In genomic region chr1:40373323-40374283, GRCh38 we compare ENCODE assay signal across 1 cellular context.
TF ChIP-seq lines count a peak whose summit lies in the region.

Gene SMAP2, plus strand, starts transcription at chr1:40373727. Its CDS starts 394 bp downstream, at chr1:40374121.

TF ChIP-seq in GM12878, 131 proteins besides CTCF, POLR2A, EP300 and RAD21 (continued from another document and continues in another):
- peak; percentile 40; the same call in 1 of the 2 replicates for TF ChIP-seq PKNOX1 (IDR thresholded peaks at IDR 0.05)
- TF ChIP-seq NR2C2 (IDR thresholded peaks at IDR 0.05; ENCODE audit: borderline replicate concordance, control insufficient read depth, insufficient read length, low read depth), result no peak
- 0 out of 3 replicates have a peak, but pooled peaks of 1 of the 2 experiments have one; percentile 13 for TF ChIP-seq EGR1 (IDR thresholded peaks at IDR 0.05; ENCODE audit: borderline replicate concordance in 1 of 2, low read depth in 2 of 2, low read length in 2 of 2)
- no peak for TF ChIP-seq SMAD5 (IDR thresholded peaks at IDR 0.05; ENCODE audit: low read depth)
- 0 out of 2 replicates have a peak, but pooled peaks have one; percentile 31 for TF ChIP-seq TCF12 (IDR thresholded peaks at IDR 0.05; ENCODE audit: low read depth, low read length)
- no peak for TF ChIP-seq CBX3 (IDR thresholded peaks at IDR 0.05; ENCODE audit: borderline replicate concordance, low read depth)
- no peak for TF ChIP-seq ZNF217 (IDR thresholded peaks at IDR 0.05)
- no peak for TF ChIP-seq USF1 (IDR thresholded peaks at IDR 0.05; ENCODE audit: borderline replicate concordance, extremely low read length, insufficient read depth, low read depth, low read length)
- TF ChIP-seq CUX1 (IDR thresholded peaks at IDR 0.05; ENCODE audit: insufficient replicate concordance, low read depth, low read length), result no peak
- 0 out of 2 replicates have a peak, but pooled peaks have one; percentile 54 for TF ChIP-seq TCF3 (IDR thresholded peaks at IDR 0.05; ENCODE audit: borderline replicate concordance, insufficient read depth, low read depth, low read length)
- no peak for TF ChIP-seq HCFC1 (IDR thresholded peaks at IDR 0.05; ENCODE audit: low read length)
- TF ChIP-seq PBX3 (IDR thresholded peaks at IDR 0.05; ENCODE audit: insufficient replicate concordance, low read depth, low read length), result peak; percentile 15
- TF ChIP-seq BCL3 (IDR thresholded peaks at IDR 0.05; ENCODE audit: borderline replicate concordance, insufficient read depth, low read depth, low read length, poor library complexity, severe bottlenecking), result no peak
- TF ChIP-seq RFX5 (IDR thresholded peaks at IDR 0.05; ENCODE audit: low read depth, low read length), result no peak
- no peak for TF ChIP-seq STAT1 (conservative IDR thresholded peaks at IDR 0.05)
- no peak for TF ChIP-seq KDM1A (IDR thresholded peaks at IDR 0.05; ENCODE audit: borderline replicate concordance)
- TF ChIP-seq HDAC6 (IDR thresholded peaks at IDR 0.05; ENCODE audit: unreplicated experiment), result no peak
- TF ChIP-seq SIX5 (IDR thresholded peaks at IDR 0.05; ENCODE audit: low read depth, low read length, severe bottlenecking), result no peak
- TF ChIP-seq NRF1 (conservative IDR thresholded peaks at IDR 0.05; ENCODE audit: low read depth, low read length), result peak; percentile 80
- TF ChIP-seq YBX1 (IDR thresholded peaks at IDR 0.05), result no peak
- no peak for TF ChIP-seq SUPT20H (IDR thresholded peaks at IDR 0.05; ENCODE audit: borderline replicate concordance, control insufficient read depth, low read depth, low read length)
- no peak for TF ChIP-seq RELB (IDR thresholded peaks at IDR 0.05; ENCODE audit: low read depth)
- peak; percentile 59; the same call in 1 of the 2 replicates for TF ChIP-seq SIN3A (IDR thresholded peaks at IDR 0.05; ENCODE audit: low read depth, low read length)
- TF ChIP-seq MTA2 (IDR thresholded peaks at IDR 0.05; ENCODE audit: low read depth), result no peak
- no peak for TF ChIP-seq RB1 (IDR thresholded peaks at IDR 0.05; ENCODE audit: borderline replicate concordance)
- no peak for TF ChIP-seq BMI1 (IDR thresholded peaks at IDR 0.05; ENCODE audit: borderline replicate concordance)
- peak; percentile 56 for TF ChIP-seq POLR2AphosphoS5 (IDR thresholded peaks at IDR 0.05; ENCODE audit: low read length)
- no peak for TF ChIP-seq PML (IDR thresholded peaks at IDR 0.05; ENCODE audit: low read length)
- TF ChIP-seq ZBTB40 (IDR thresholded peaks at IDR 0.05; ENCODE audit: borderline replicate concordance), result no peak
- peak; percentile 23; the same call in 1 of the 2 replicates for TF ChIP-seq IKZF1 (conservative IDR thresholded peaks at IDR 0.05)
- TF ChIP-seq SUZ12 (IDR thresholded peaks at IDR 0.05; ENCODE audit: unreplicated experiment), result no peak
- TF ChIP-seq MAX (IDR thresholded peaks at IDR 0.05; ENCODE audit: low read depth, low read length), result peak; percentile 34; the same call in 1 of the 2 replicates
- peak; percentile 79; the same call in 1 of the 2 replicates for TF ChIP-seq GATAD2B (conservative IDR thresholded peaks at IDR 0.05; ENCODE audit: low read depth)
- no peak for TF ChIP-seq SKIL (IDR thresholded peaks at IDR 0.05; ENCODE audit: low read depth, poor library complexity, severe bottlenecking)
- TF ChIP-seq POLR2AphosphoS2 (IDR thresholded peaks at IDR 0.05; ENCODE audit: low read depth, low read length), result peak; percentile 48; the same call in 1 of the 2 replicates
- peak; percentile 27; the same call in 1 of the 2 replicates for TF ChIP-seq SPI1 (IDR thresholded peaks at IDR 0.05; ENCODE audit: borderline replicate concordance, insufficient read depth, low read depth, low read length)
- TF ChIP-seq YY1 (IDR thresholded peaks at IDR 0.05; ENCODE audit: low read depth, low read length), result 0 out of 2 replicates have a peak, but pooled peaks have one; percentile 8
- no peak for TF ChIP-seq TARDBP (IDR thresholded peaks at IDR 0.05; ENCODE audit: borderline replicate concordance)
- no peak for TF ChIP-seq CHD1 (IDR thresholded peaks at IDR 0.05; ENCODE audit: low read depth, low read length)
- no peak for TF ChIP-seq BCL11A (IDR thresholded peaks at IDR 0.05; ENCODE audit: low read depth, low read length)
- TF ChIP-seq MLLT1 (IDR thresholded peaks at IDR 0.05), result no peak
- no peak for TF ChIP-seq NFXL1 (IDR thresholded peaks at IDR 0.05; ENCODE audit: borderline replicate concordance)
